23 cellular contexts compared by ENCODE assay signal in the genomic region with DNA sequence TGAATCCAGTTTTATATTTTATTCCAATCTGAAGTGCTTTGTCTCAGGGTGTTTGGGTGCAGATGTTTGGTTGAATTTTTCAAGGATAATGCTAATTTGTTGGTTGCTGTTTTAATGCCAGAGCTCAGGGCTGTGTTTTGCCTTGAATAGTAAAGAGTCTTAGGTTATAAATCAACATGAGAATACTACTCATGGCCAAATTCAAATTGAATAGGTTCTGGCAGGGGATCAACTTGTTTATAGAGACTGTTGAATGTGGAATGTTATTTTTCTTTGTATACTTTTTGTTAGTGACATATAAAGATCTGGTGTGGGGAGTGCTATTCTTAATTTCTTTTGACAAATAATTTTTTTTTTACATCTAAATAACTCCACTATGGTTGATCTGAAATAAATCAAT. TPM values are rescaled to one million over a fixed set of nuclear protein-coding genes. Genes with fewer than 3 reads are reported as not detected.
"Had no signal": no experiment of that assay in that cellular context is flagged by ENCODE, and none has a peak within 500 bp of the region (broad histone marks: within the 10 kb centered on the region; RNA-seq: fewer than 3 reads in every experiment).

No MANE protein-coding gene starts in this region.

- H3K4me3 Mint-ChIP-seq: immature natural killer cell; naive B cell; nephron progenitor cell; stimulated activated effector memory CD8-positive, alpha-beta T cell treated with anti-CD3 and anti-CD28 coated beads, Interleukin-12 subunit alpha, Interleukin-12 subunit beta, amount 100 ng/mL, for 72 hours; type B pancreatic cell had no signal

- H3K4me3 ChIP-seq: colonic mucosa, heart right ventricle, lung, psoas muscle, right lobe of liver, suprapubic skin, thyroid gland had no signal

- H3K36me3 Mint-ChIP-seq: stimulated activated effector memory CD8-positive, alpha-beta T cell treated with anti-CD3 and anti-CD28 coated beads, Interleukin-12 subunit alpha, Interleukin-12 subunit beta, amount 100 ng/mL, for 72 hours had no signal

- DNase-seq: colonic mucosa; dermis blood vessel endothelial cell; erythroblast; heart right ventricle; hypothalamus; immature natural killer cell; left colon; left ventricle myocardium superior; mesendoderm; naive B cell; nephron progenitor cell; psoas muscle; retina; right lobe of liver; stimulated activated CD4-positive, alpha-beta T cell treated with anti-CD3 and anti-CD28 coated beads, Interleukin-4, amount 100 ng/mL, for 1 hour; stimulated activated CD8-positive, alpha-beta memory T cell treated with anti-CD3 and anti-CD28 coated beads, Interleukin-4, amount 100 ng/mL, for 48 hours; stimulated activated naive CD8-positive, alpha-beta T cell treated with anti-CD3 and anti-CD28 coated beads, Interleukin-15, Interleukin-2, amounts not matched to agents 100 U/mL and 50 U/mL, for 24 hours; thyroid gland had no signal

- H3K27me3 ChIP-seq: colonic mucosa, heart right ventricle, right lobe of liver, suprapubic skin, thyroid gland had no signal

- H3K27ac Mint-ChIP-seq: immature natural killer cell; naive B cell; nephron progenitor cell; stimulated activated effector memory CD8-positive, alpha-beta T cell treated with anti-CD3 and anti-CD28 coated beads, Interleukin-12 subunit alpha, Interleukin-12 subunit beta, amount 100 ng/mL, for 72 hours; type B pancreatic cell had no signal

- H3K27ac ChIP-seq: colonic mucosa, heart right ventricle, parathyroid adenoma, psoas muscle, right lobe of liver, suprapubic skin, thyroid gland had no signal

- H3K4me1 Mint-ChIP-seq: immature natural killer cell; naive B cell; nephron progenitor cell; stimulated activated effector memory CD8-positive, alpha-beta T cell treated with anti-CD3 and anti-CD28 coated beads, Interleukin-12 subunit alpha, Interleukin-12 subunit beta, amount 100 ng/mL, for 72 hours had no signal

- ATAC-seq: heart right ventricle; left colon; left ventricle myocardium superior; psoas muscle; right lobe of liver; stimulated activated effector memory CD8-positive, alpha-beta T cell treated with anti-CD3 and anti-CD28 coated beads, Interleukin-12 subunit alpha, Interleukin-12 subunit beta, amount 100 ng/mL, for 72 hours; stimulated activated naive CD8-positive, alpha-beta T cell treated with anti-CD3 and anti-CD28 coated beads, Interleukin-15, Interleukin-2, amounts not matched to agents 100 U/mL and 50 U/mL, for 24 hours had no signal

- H3K9me3 ChIP-seq: colonic mucosa, thyroid gland had no signal

- H3K27me3 Mint-ChIP-seq: type B pancreatic cell had no signal

- H3K9ac ChIP-seq: parathyroid adenoma had no signal

- H3K4me1 ChIP-seq: colonic mucosa, heart right ventricle, parathyroid adenoma, psoas muscle, right lobe of liver, suprapubic skin, thyroid gland had no signal

RNA-seq across cellular contexts. Expression of a gene that starts 18.8 kb away (rescaled TPM):
- polyA plus RNA-seq: immature natural killer cell had no signal
